In genomic region chr16:46894011-46894672, GRCh38 we compare ENCODE assay signal across 19 cellular contexts. TPM values are rescaled to one million over a fixed set of nuclear protein-coding genes. Genes with fewer than 3 reads are reported as not detected.
DNase-seq lines count a peak whose midpoint lies in the region; ATAC-seq and TF ChIP-seq lines count a peak whose summit lies in the region.
"Had no signal": no experiment of that assay in that cellular context is flagged by ENCODE, and none has a peak within 500 bp of the region (broad histone marks: within the 10 kb centered on the region; RNA-seq: fewer than 3 reads in every experiment).

No MANE protein-coding gene starts in this region.

- no peak for ATAC-seq in GM18907 (IDR thresholded peaks at IDR 0.05; ENCODE audit: unreplicated experiment)
- ATAC-seq in GM21526 (IDR thresholded peaks at IDR 0.05; ENCODE audit: low FRiP score, unreplicated experiment), result no peak
- ATAC-seq: activated T-cell treated with anti-CD3 and anti-CD28 coated beads, Interleukin-2, amount 50 U/mL, for 72 hours; GM12878 had no signal

- H3K27ac ChIP-seq in caudate nucleus (ENCODE audit: low read depth, low read length), result peak overlapping the region; percentile 36
- H3K27ac ChIP-seq in prostate gland, result peak overlapping the region; percentile 24 to 53
- H3K27ac ChIP-seq: neural progenitor cell had no signal

- TF ChIP-seq POLR2A in prostate gland (IDR thresholded peaks at IDR 0.05), result no peak

- no peaks in the 10 kb centered on the region for H3K27me3 ChIP-seq in prostate gland (replicated peaks; ENCODE audit: insufficient read depth)
- H3K27me3 ChIP-seq: neural progenitor cell had no signal

- DNase-seq in Ammon's horn (ENCODE audit: low spot score), result peak; percentile 87
- peak in 39 of 61 donors; percentile 17 to 74 (median 40) for DNase-seq in caudate nucleus (lab: John Stamatoyannopoulos, UW)
- DNase-seq in hypothalamus (lab: John Stamatoyannopoulos, UW), result peak in 42 of 51 donors; percentile 12 to 82 (median 58)
- peak; percentile 47 for DNase-seq in prostate gland (ENCODE audit: low spot score)
- no peak for DNase-seq in GM19238 (ENCODE audit: insufficient read length, low spot score)
- DNase-seq in NCI-H446 treated with DMSO at 0.1 percent for 48 hours (lab: John Stamatoyannopoulos, UW), result no peak
- DNase-seq: activated CD4-positive, alpha-beta T cell treated with anti-CD3 and anti-CD28 coated beads, Interleukin-2, amount 50 U/mL, for 48 hours; activated T-cell treated with anti-CD3 and anti-CD28 coated beads, Interleukin-2, amount 50 U/mL, for 72 hours; dermis blood vessel endothelial cell; KG1; mesenchymal stem cell; NCI-H1105 treated with DMSO at 0.1 percent for 48 hours; NCI-H510A; OCI-M1; SK-N-SH had no signal

- 27% methylated on average over 11 of the region's 11 CpGs for WGBS in prostate gland

- H3K4me1 ChIP-seq in prostate gland (replicated peaks), result peaks cover 7% of the 10 kb centered on the region
- H3K4me1 ChIP-seq: neural progenitor cell had no signal

- no peaks in the 10 kb centered on the region for H3K36me3 ChIP-seq in prostate gland

- intact Hi-C loops in prostate gland (cut with DNase I), result no loop called here

- TF ChIP-seq CTCF in prostate gland (IDR thresholded peaks at IDR 0.05), result no peak

- H3K9me3 ChIP-seq in prostate gland, result no peaks in the 10 kb centered on the region
- H3K9me3 ChIP-seq: SK-N-SH had no signal

- no peak overlapping the region for H3K4me3 ChIP-seq in prostate gland
- H3K4me3 ChIP-seq: GM12878, neural progenitor cell had no signal

RNA-seq across cellular contexts. Expression of gene GPT2, which starts 10.0 kb away (rescaled TPM):
- total RNA-seq in prostate gland, result 10 to 100 TPM; 49.8 to 64.6 TPM

Comparison
In these comparisons a context has a peak if more than half of its experiments do, and no peak if none do; other contexts are left out.
1. DNase-seq: peak in Ammon's horn (single experiment), caudate nucleus (39 of 61), hypothalamus (42 of 51) and prostate gland (single experiment); none in GM19238 (single experiment) and NCI-H446 treated with DMSO at 0.1 percent for 48 hours (single experiment).